8 cellular contexts compared by ENCODE assay signal in the genomic region with DNA sequence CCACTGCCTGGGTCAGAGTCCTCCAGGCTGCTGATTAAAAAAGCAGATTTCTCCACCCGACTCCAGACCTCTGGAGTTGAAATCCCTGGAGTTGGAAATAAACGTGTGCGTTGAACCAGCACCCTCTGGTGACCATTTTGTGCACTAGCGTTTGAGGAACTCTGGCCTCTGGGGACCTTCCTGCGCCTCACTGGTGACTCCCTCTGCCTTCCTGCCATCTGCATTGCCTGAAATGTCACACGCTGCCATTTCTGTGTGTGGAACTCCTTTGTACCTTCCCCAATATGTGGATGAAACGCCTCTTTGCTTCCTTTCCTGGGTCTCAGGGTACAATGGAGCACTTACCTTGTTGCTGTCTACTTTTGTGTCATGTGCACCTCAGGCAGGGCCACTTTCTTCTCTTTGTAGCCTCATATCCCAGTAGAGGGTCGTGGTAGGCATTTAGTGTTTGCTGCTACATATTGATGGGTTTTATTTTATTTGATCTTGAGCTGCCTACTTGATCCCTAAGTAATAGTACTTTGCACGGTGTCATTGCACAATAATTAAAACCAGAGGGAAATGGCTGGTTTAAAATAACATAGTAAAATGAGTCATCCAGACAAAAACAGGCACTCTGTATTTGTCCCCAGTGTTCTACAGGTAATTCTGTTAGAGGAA. TPM values are rescaled to one million over a fixed set of nuclear protein-coding genes. Genes with fewer than 3 reads are reported as not detected.
DNase-seq lines count a peak whose midpoint lies in the region; ATAC-seq and TF ChIP-seq lines count a peak whose summit lies in the region.

No MANE protein-coding gene starts in this region.

- peak overlapping the region in 1 of 3 donors; percentile 55 for H3K9ac ChIP-seq in skeletal muscle tissue (ENCODE audit: low read depth in 1 of 3, low read length in 3 of 3)

- H3K9me3 ChIP-seq in iPS DF 6.9 (ENCODE audit: control insufficient read depth, insufficient read depth, low read length) = no peaks in the 10 kb centered on the region
- no peaks in the 10 kb centered on the region for H3K9me3 ChIP-seq in skeletal muscle tissue (ENCODE audit: control insufficient read depth in 3 of 3, low read length in 3 of 3)

- H3K4me1 ChIP-seq in iPS DF 6.9 (ENCODE audit: control insufficient read depth, insufficient read depth, low read length) = no peaks in the 10 kb centered on the region; the same call in 1 of the 2 replicates
- H3K4me1 ChIP-seq in skeletal muscle tissue (ENCODE audit: control insufficient read depth in 3 of 3, insufficient read depth in 3 of 3, low read length in 3 of 3) = peaks cover 7 to 12% (median 7%) of the 10 kb centered on the region in 3 donors

- POLR2A ChIA-PET in MCF 10A (lab: Yijun Ruan, JAX) = interaction anchor here (0.7 to 1.8 kb wide), 5 partner anchors 74 to 383 kb away, joined by 3 to 4 read pairs (median 3); a partner anchor contains a TSS

- H3K27ac Mint-ChIP-seq in T-helper 2 cell treated with Interferon-gamma antibody and Interleukin-4, amounts not matched to agents 5 μg/mL and 100 μg/mL, for 36 hours = no peak overlapping the region
- H3K27ac Mint-ChIP-seq in MCF 10A (ENCODE audit: low read depth, unreplicated experiment) = peak overlapping the region; percentile 28

- no peak overlapping the region for H3K4me3 ChIP-seq in AG10803 (ENCODE audit: low read length)
- no peak overlapping the region for H3K4me3 ChIP-seq in iPS DF 6.9 (ENCODE audit: low read length)
- peak overlapping the region; percentile 17 to 44 (median 44) for H3K4me3 ChIP-seq in skeletal muscle tissue (ENCODE audit: low read length in 3 of 3)

- ATAC-seq in GM18861 (IDR thresholded peaks at IDR 0.05; ENCODE audit: unreplicated experiment) (peak; percentile 89), HG03045 (IDR thresholded peaks at IDR 0.05; ENCODE audit: unreplicated experiment) (peak; percentile 85)

- no peaks in the 10 kb centered on the region for H3K27me3 ChIP-seq in iPS DF 6.9 (ENCODE audit: control insufficient read depth, insufficient read depth, low read length)
- H3K27me3 ChIP-seq in skeletal muscle tissue (ENCODE audit: control insufficient read depth in 3 of 3, insufficient read depth in 3 of 3, low read length in 3 of 3) = peaks cover 0 to 6% (median 4%) of the 10 kb centered on the region in 3 donors

- no peaks in the 10 kb centered on the region for H3K9me3 Mint-ChIP-seq in T-helper 2 cell treated with Interferon-gamma antibody and Interleukin-4, amounts not matched to agents 5 μg/mL and 100 μg/mL, for 36 hours
- H3K9me3 Mint-ChIP-seq in MCF 10A (ENCODE audit: unreplicated experiment) = no peaks in the 10 kb centered on the region

- no peaks in the 10 kb centered on the region for H3K36me3 ChIP-seq in iPS DF 6.9 (ENCODE audit: control insufficient read depth, insufficient read depth, low read length)
- H3K36me3 ChIP-seq in skeletal muscle tissue (ENCODE audit: control insufficient read depth in 3 of 3, insufficient read depth in 3 of 3, low read length in 3 of 3) = no peaks in the 10 kb centered on the region

- no peak overlapping the region for H3K4me3 Mint-ChIP-seq in T-helper 2 cell treated with Interferon-gamma antibody and Interleukin-4, amounts not matched to agents 5 μg/mL and 100 μg/mL, for 36 hours
- no peak overlapping the region for H3K4me3 Mint-ChIP-seq in MCF 10A (ENCODE audit: unreplicated experiment)

- CTCF ChIA-PET in MCF 10A (lab: Yijun Ruan, JAX) = interaction anchor here (0.6 to 7.0 kb wide), 35 partner anchors 10 to 1414 kb away, joined by 3 to 93 read pairs (median 4); a partner anchor contains a TSS

- H3K27ac ChIP-seq in iPS DF 6.9 (ENCODE audit: low read length) = no peak overlapping the region
- no peak overlapping the region for H3K27ac ChIP-seq in skeletal muscle tissue (ENCODE audit: low read depth, low read length)

- peak; percentile 92 for TF ChIP-seq CTCF in AG10803 (conservative IDR thresholded peaks at IDR 0.05; ENCODE audit: low read length)
- TF ChIP-seq CTCF in MCF 10A (IDR thresholded peaks at IDR 0.05; ENCODE audit: unreplicated experiment) = peak; percentile 90

- no CpG with 5 or more reads among the region's 9 CpGs for WGBS in iPS DF 6.9 (ENCODE audit: insufficient coverage, insufficient read length)

- DNase-seq in AG10803 (ENCODE audit: low read depth) (peak; percentile 71), NCI-H2029 (lab: John Stamatoyannopoulos, UW) (peak; percentile 43), MCF 10A (ENCODE audit: unreplicated experiment) (peak; percentile 82), iPS DF 6.9 (ENCODE audit: low read depth, low spot score) (peak; percentile 84)
- peak; percentile 46 for DNase-seq in T-helper 2 cell treated with Interferon-gamma antibody and Interleukin-4, amounts not matched to agents 5 μg/mL and 100 μg/mL, for 36 hours (ENCODE audit: low spot score)

- peaks cover 6% of the 10 kb centered on the region for H3K4me1 Mint-ChIP-seq in T-helper 2 cell treated with Interferon-gamma antibody and Interleukin-4, amounts not matched to agents 5 μg/mL and 100 μg/mL, for 36 hours (ENCODE audit: low read depth)
- no peaks in the 10 kb centered on the region for H3K4me1 Mint-ChIP-seq in MCF 10A (ENCODE audit: insufficient read depth, unreplicated experiment)

- intact Hi-C loops in MCF 10A (cut with micrococcal nuclease) = loop anchor here (1.0 to 5.0 kb wide), 8 partner anchors 60 to 619 kb away; a partner anchor contains a TSS

- no TSS peak for BruUV-seq in MCF 10A (replicated peaks; lab: Mats Ljungman, UMichigan)

- H3K36me3 Mint-ChIP-seq in T-helper 2 cell treated with Interferon-gamma antibody and Interleukin-4, amounts not matched to agents 5 μg/mL and 100 μg/mL, for 36 hours (ENCODE audit: low read depth) = no peaks in the 10 kb centered on the region
- H3K36me3 Mint-ChIP-seq in MCF 10A (ENCODE audit: insufficient read depth, unreplicated experiment) = no peaks in the 10 kb centered on the region

- H3K27me3 Mint-ChIP-seq in T-helper 2 cell treated with Interferon-gamma antibody and Interleukin-4, amounts not matched to agents 5 μg/mL and 100 μg/mL, for 36 hours (ENCODE audit: low read depth) = peaks cover 4% of the 10 kb centered on the region
- no peaks in the 10 kb centered on the region for H3K27me3 Mint-ChIP-seq in MCF 10A (ENCODE audit: insufficient read depth, unreplicated experiment)

RNA-seq across cellular contexts. Expression of a gene that starts 56.8 kb away (rescaled TPM):
- total RNA-seq in MCF 10A (2022) (not detected in 2 replicates), skeletal muscle tissue (1.6 TPM)

Comparison
In these comparisons a context has a peak if more than half of its experiments do, and no peak if none do; other contexts are left out.
1. H3K4me3 ChIP-seq: peak in skeletal muscle tissue (3 of 3); none in AG10803 (single experiment) and iPS DF 6.9 (single experiment).
2. Peak in every context shown above with its lines, with median percentiles within 50 percentile points of each other: DNase-seq.